18 cellular contexts compared by ENCODE assay signal in genomic region chr2:141423212-141423611, GRCh38.
"Had no signal": no experiment of that assay in that cellular context is flagged by ENCODE, and none has a peak within 500 bp of the region (broad histone marks: within the 10 kb centered on the region; RNA-seq: fewer than 3 reads in every experiment).

No MANE protein-coding gene starts in this region.

- ATAC-seq: activated CD4-positive, alpha-beta T cell treated with anti-CD3 and anti-CD28 coated beads for 36 hours; heart left ventricle; natural killer cell; stimulated activated naive CD8-positive, alpha-beta T cell treated with anti-CD3 and anti-CD28 coated beads, Interleukin-15, Interleukin-2, amounts not matched to agents 100 U/mL and 50 U/mL, for 24 hours; WTC11 had no signal

- DNase-seq: activated CD4-positive, alpha-beta T cell treated with anti-CD3 and anti-CD28 coated beads for 36 hours; activated CD4-positive, alpha-beta T cell treated with anti-CD3 and anti-CD28 coated beads, Interleukin-2, amount 50 U/mL, for 4 hours; activated CD8-positive, alpha-beta memory T cell treated with anti-CD3 and anti-CD28 coated beads for 24 hours; activated CD8-positive, alpha-beta memory T cell treated with anti-CD3 and anti-CD28 coated beads, Interleukin-2, amount 50 U/mL, for 4 hours; activated naive CD4-positive, alpha-beta T cell treated with Interleukin-2 at 50 U/mL for 16 hours; activated naive CD8-positive, alpha-beta T cell treated with anti-CD3 and anti-CD28 coated beads, Interleukin-2, amount 10 ng/mL, durations not matched to agents 7 days and 5 days; activated T-cell treated with anti-CD3 and anti-CD28 coated beads, Interleukin-2, amount 50 U/mL, for 24 hours; amygdala; effector CD4-positive, alpha-beta T cell; heart left ventricle; midbrain; natural killer cell; ovary; stimulated activated CD4-positive, alpha-beta T cell treated with anti-CD3 and anti-CD28 coated beads, Interleukin-12 subunit alpha, Interleukin-12 subunit beta, amount 100 ng/mL, for 4 hours; stimulated activated CD4-positive, alpha-beta T cell treated with anti-CD3 and anti-CD28 coated beads, Interleukin-4, amount 100 ng/mL, for 4 hours; stimulated activated naive CD8-positive, alpha-beta T cell treated with anti-CD3 and anti-CD28 coated beads, Interleukin-15, Interleukin-2, amounts not matched to agents 100 U/mL and 50 U/mL, for 24 hours; T1000 had no signal
